21 cellular contexts compared by ENCODE assay signal in genomic region chr7:23430902-23431259, GRCh38. TPM values are rescaled to one million over a fixed set of nuclear protein-coding genes. Genes with fewer than 3 reads are reported as not detected.
DNase-seq lines count a peak whose midpoint lies in the region; ATAC-seq, FAIRE-seq and TF ChIP-seq lines count a peak whose summit lies in the region.
"Had no signal": no experiment of that assay in that cellular context is flagged by ENCODE, and none has a peak within 500 bp of the region (broad histone marks: within the 10 kb centered on the region; RNA-seq: fewer than 3 reads in every experiment).

No MANE protein-coding gene starts in this region.

- H3K36me3 Mint-ChIP-seq in Calu3 (ENCODE audit: insufficient read depth, unreplicated experiment) (peaks cover 28% of the 10 kb centered on the region), nephron progenitor cell (ENCODE audit: low read depth) (peaks cover 14% of the 10 kb centered on the region)
- H3K36me3 Mint-ChIP-seq: activated CD8-positive, alpha-beta memory T cell treated with anti-CD3 and anti-CD28 coated beads, Interleukin-2, amount 10 ng/mL, durations not matched to agents 7 days and 5 days; activated naive CD4-positive, alpha-beta T cell treated with anti-CD3 and anti-CD28 coated beads, Interleukin-2, amount 50 U/mL, for 24 hours; memory B cell; naive thymus-derived CD4-positive, alpha-beta T cell had no signal

- in situ Hi-C loops in K562 (cut with MboI), result no loop called here

- H3K9ac ChIP-seq in K562 (ENCODE audit: insufficient read depth in 1 of 2, low read depth in 2 of 2, low read length in 2 of 2), result peak overlapping the region in 1 of 2 experiments; percentile 40; a peak in 2 of 4 replicates

- peaks cover 23% of the 10 kb centered on the region for H4K20me1 ChIP-seq in K562 (replicated peaks; ENCODE audit: control insufficient read depth, insufficient read depth, low read length)

- no peaks in the 10 kb centered on the region for H3K9me3 Mint-ChIP-seq in Calu3 (ENCODE audit: low read depth, unreplicated experiment)
- no peaks in the 10 kb centered on the region for H3K9me3 Mint-ChIP-seq in nephron progenitor cell
- H3K9me3 Mint-ChIP-seq: activated naive CD4-positive, alpha-beta T cell treated with anti-CD3 and anti-CD28 coated beads, Interleukin-2, amount 50 U/mL, for 24 hours; memory B cell; naive thymus-derived CD4-positive, alpha-beta T cell had no signal

- H3K4me1 Mint-ChIP-seq in Calu3 (ENCODE audit: low read depth, unreplicated experiment), result peaks cover 62% of the 10 kb centered on the region
- peaks cover 33% of the 10 kb centered on the region for H3K4me1 Mint-ChIP-seq in nephron progenitor cell
- H3K4me1 Mint-ChIP-seq: activated CD8-positive, alpha-beta memory T cell treated with anti-CD3 and anti-CD28 coated beads, Interleukin-2, amount 10 ng/mL, durations not matched to agents 7 days and 5 days; memory B cell; naive thymus-derived CD4-positive, alpha-beta T cell; T-helper 17 cell had no signal

- CTCF ChIA-PET in Calu3 (lab: Charles Lee), result interaction anchor here (2.4 to 3.3 kb wide), 3 partner anchors 32 to 158 kb away, joined by 9 to 19 read pairs (median 14); no protein-coding TSS in a partner anchor
- CTCF ChIA-PET in K562 (lab: Yijun Ruan, JAX; ENCODE audit: low intra/inter-chr PET ratio), result interaction anchor here (0.6 to 3.0 kb wide), 2 partner anchors 90 to 115 kb away, joined by 4 to 28 read pairs; no protein-coding TSS in a partner anchor

- BruUV-seq in Calu3 (replicated peaks; lab: Mats Ljungman, UMichigan) (no TSS peak), K562 (replicated peaks; lab: Mats Ljungman, UMichigan) (no TSS peak)

- H3K27me3 ChIP-seq in MG63 (no peaks in the 10 kb centered on the region), K562 (ENCODE audit: control insufficient read depth in 2 of 2, insufficient read depth in 2 of 2, low read length in 2 of 2) (no peaks in the 10 kb centered on the region), tibial nerve (no peaks in the 10 kb centered on the region)
- H3K27me3 ChIP-seq: ascending aorta, uterus had no signal

- TF ChIP-seq CTCF in Calu3 (IDR thresholded peaks at IDR 0.05; ENCODE audit: unreplicated experiment) (no peak), K562 (IDR thresholded peaks at IDR 0.05 in 2 of 3, conservative IDR thresholded peaks at IDR 0.05 in 1 of 3; ENCODE audit: insufficient read depth in 2 of 3, low read depth in 1 of 3, low read length in 3 of 3) (no peak), nephron progenitor cell (IDR thresholded peaks at IDR 0.05) (no peak), tibial nerve (IDR thresholded peaks at IDR 0.05) (no peak)

- POLR2A ChIA-PET in K562 (lab: Yijun Ruan, JAX), result interaction anchor here (0.9 to 1.5 kb wide), 5 partner anchors 10 to 98 kb away, joined by 3 to 4 read pairs (median 3); no protein-coding TSS in a partner anchor

- TF ChIP-seq POLR2A in K562 (conservative IDR thresholded peaks at IDR 0.05), result no peak
- TF ChIP-seq POLR2A in erythroblast (IDR thresholded peaks at IDR 0.05; ENCODE audit: low read length), result no peak
- no peak for TF ChIP-seq POLR2A in tibial nerve (IDR thresholded peaks at IDR 0.05)

- H3K79me2 ChIP-seq in K562 (ENCODE audit: control insufficient read depth, insufficient read depth, low read length), result peaks cover 87% of the 10 kb centered on the region

- H3K4me3 Mint-ChIP-seq in Calu3 (ENCODE audit: low read depth, unreplicated experiment) (peak overlapping the region; percentile 27), nephron progenitor cell (no peak overlapping the region)
- H3K4me3 Mint-ChIP-seq: activated CD8-positive, alpha-beta memory T cell treated with anti-CD3 and anti-CD28 coated beads, Interleukin-2, amount 10 ng/mL, durations not matched to agents 7 days and 5 days; activated naive CD4-positive, alpha-beta T cell treated with anti-CD3 and anti-CD28 coated beads, Interleukin-2, amount 50 U/mL, for 24 hours; memory B cell; naive thymus-derived CD4-positive, alpha-beta T cell; T-helper 17 cell had no signal

- TF ChIP-seq RAD21 in K562 (CRISPR knock-in tag; conservative IDR thresholded peaks at IDR 0.05 in 1 of 2, IDR thresholded peaks at IDR 0.05 in 1 of 2), result no peak

- H3K27ac Mint-ChIP-seq in Calu3 (ENCODE audit: unreplicated experiment) (peak overlapping the region; percentile 88), nephron progenitor cell (peak overlapping the region; percentile 66)
- H3K27ac Mint-ChIP-seq: activated CD8-positive, alpha-beta memory T cell treated with anti-CD3 and anti-CD28 coated beads, Interleukin-2, amount 10 ng/mL, durations not matched to agents 7 days and 5 days; activated naive CD4-positive, alpha-beta T cell treated with anti-CD3 and anti-CD28 coated beads, Interleukin-2, amount 50 U/mL, for 24 hours; memory B cell; naive thymus-derived CD4-positive, alpha-beta T cell; T-helper 17 cell had no signal

- no peaks in the 10 kb centered on the region for H3K27me3 Mint-ChIP-seq in Calu3 (ENCODE audit: unreplicated experiment)
- H3K27me3 Mint-ChIP-seq in nephron progenitor cell (ENCODE audit: low read depth, poor library complexity), result no peaks in the 10 kb centered on the region

- FAIRE-seq in K562 (lab: Jason Lieb, UNC), result no peak
- FAIRE-seq: pancreas had no signal

- intact Hi-C loops in Calu3 (cut with micrococcal nuclease; ENCODE audit: unreplicated experiment) (loop anchor here (1.0 to 2.0 kb wide), 3 partner anchors 32 to 114 kb away; no protein-coding TSS in a partner anchor), K562 (cut with micrococcal nuclease) (loop anchor here (1.0 to 5.0 kb wide), 5 partner anchors 43 to 159 kb away; partner anchors contain the start of gene TRA2A)

- H3K4me2 ChIP-seq in K562 (ENCODE audit: insufficient read depth, low read length), result peak overlapping the region; percentile 49; the same call in 1 of the 2 replicates

- TF ChIP-seq EP300 in K562 (IDR thresholded peaks at IDR 0.05; ENCODE audit: low read length) (no peak), tibial nerve (IDR thresholded peaks at IDR 0.05) (no peak)

- DNase-seq in Calu3 (no peak), MG63 (no peak), K562 (ENCODE audit: extremely low read depth in 1 of 4, low spot score in 3 of 4) (no peak), nephron progenitor cell (no peak), erythroblast (lab: John Stamatoyannopoulos, UW) (no peak), tibial nerve (ENCODE audit: low spot score in 2 of 2) (no peak), HuH-7 (ENCODE audit: low spot score) (no peak), NCI-H2171 treated with DMSO at 0.1 percent for 48 hours (lab: John Stamatoyannopoulos, UW) (no peak)
- DNase-seq: DMS 273 treated with DMSO at 0.1 percent for 48 hours, KG1, NCI-H187, right cardiac atrium, T-helper 17 cell, uterus had no signal

- H3K27ac ChIP-seq in K562 (ENCODE audit: extremely low read depth, low read depth, low read length), result peak overlapping the region; percentile 41
- H3K27ac ChIP-seq in tibial nerve, result no peak overlapping the region
- H3K27ac ChIP-seq: ascending aorta, esophagus muscularis mucosa, pancreas, uterus had no signal

- H3K36me3 ChIP-seq in MG63 (peaks cover 14% of the 10 kb centered on the region), K562 (ENCODE audit: control insufficient read depth, insufficient read depth, low read length) (peaks cover 11% of the 10 kb centered on the region; the same call in 1 of the 3 replicates), tibial nerve (no peaks in the 10 kb centered on the region)
- H3K36me3 ChIP-seq: ascending aorta, esophagus muscularis mucosa, pancreas, uterus had no signal

- no peak overlapping the region for H2AFZ ChIP-seq in K562 (ENCODE audit: low read depth, low read length)

- no peak for ATAC-seq in K562
- ATAC-seq: naive thymus-derived CD4-positive, alpha-beta T cell; right cardiac atrium; T-helper 17 cell had no signal

- no peaks in the 10 kb centered on the region for H3K9me1 ChIP-seq in K562 (ENCODE audit: control insufficient read depth, insufficient read depth, low read length)

- peaks cover 14 to 52% of the 10 kb centered on the region in 2 experiments; a peak in 4 of 5 replicates for H3K4me1 ChIP-seq in K562 (replicated peaks in 1 of 2; ENCODE audit: control insufficient read depth in 2 of 2, insufficient read depth in 2 of 2, low read length in 2 of 2)
- H3K4me1 ChIP-seq in tibial nerve, result no peaks in the 10 kb centered on the region
- H3K4me1 ChIP-seq: ascending aorta, esophagus muscularis mucosa, pancreas, uterus had no signal

- no peaks in the 10 kb centered on the region for H3K9me3 ChIP-seq in MG63
- H3K9me3 ChIP-seq in K562 (replicated peaks; ENCODE audit: control insufficient read depth, insufficient read depth, low read depth, low read length), result no peaks in the 10 kb centered on the region
- H3K9me3 ChIP-seq in tibial nerve, result no peaks in the 10 kb centered on the region
- H3K9me3 ChIP-seq: ascending aorta, esophagus muscularis mucosa, pancreas, uterus had no signal

- 29% methylated on average over 4 of the region's 4 CpGs for WGBS in K562 (ENCODE audit: insufficient coverage, low coverage, missing lambda C conversion rate)
- WGBS in tibial nerve, 2 donors, result 74 to 79% methylated on average over 4 of the region's 4 CpGs

- peak overlapping the region; percentile 11; the same call in 1 of the 2 replicates for H3K4me3 ChIP-seq in MG63
- no peak overlapping the region for H3K4me3 ChIP-seq in K562
- no peak overlapping the region for H3K4me3 ChIP-seq in tibial nerve
- H3K4me3 ChIP-seq: ascending aorta, esophagus muscularis mucosa, pancreas, uterus had no signal

TF ChIP-seq in K562, 482 proteins besides CTCF, POLR2A, EP300 and RAD21 (continues in another document):
- TF ChIP-seq EP400 (IDR thresholded peaks at IDR 0.05), result peak; percentile 25; the same call in 1 of the 2 replicates

RNA-seq across cellular contexts. Expression of gene IGF2BP3, which starts 39.4 kb away (rescaled TPM):
- total RNA-seq in Calu3 (2022) (111 and 114 TPM in 2 replicates), K562 (2014; rRNA removed) (46.0 and 49.5 TPM in 2 replicates), K562 (2014; rRNA removed; fragmentation: Illumina TruSeq; extraction: Trizol) (79.0 and 82.8 TPM in 2 replicates), K562 (2015; rRNA removed; fragmentation: Illumina TruSeq; extraction: Trizol) (62.9 and 71.4 TPM in 2 replicates), K562 (2021) (61.2 and 62.9 TPM in 2 replicates), tibial nerve (under 1 TPM in 3 of 4 donors, not detected in 1; 0.21 to 0.90 (median 0.59) TPM)
- total RNA-seq in MG63 (2014; rRNA removed; shearing (Covaris generic); ENCODE audit: low replicate concordance), result 51.8 and 80.7 TPM in 2 replicates
- 95.3 and 272 TPM in 2 replicates for total RNA-seq in K562 (2011; cell fraction: chromatin; rRNA removed; ENCODE audit: low replicate concordance)
- 53.0 and 62.1 TPM in 2 replicates for total RNA-seq in K562 (2011; cell fraction: nucleolus; rRNA removed)
- 111 and 181 TPM in 2 replicates for total RNA-seq in K562 (2011; cell fraction: nucleoplasm; rRNA removed)
- polyA plus RNA-seq in K562 (2011; rRNA removed) (53.2 and 61.4 TPM in 2 replicates), K562 (2014; fragmentation: Illumina TruSeq; extraction: Trizol) (67.9 and 88.1 TPM in 2 replicates), K562 (2014; fragmentation: Nextera tagmentation; extraction: Ambion mirVana) (1 to 10 TPM; 8.4 to 8.5 TPM), K562 (2014; rRNA removed) (45.3 and 55.8 TPM in 2 replicates)
- 34.6 and 39.6 TPM in 2 replicates for polyA plus RNA-seq in K562 (2011; cell fraction: cytosol; rRNA removed)
- 46.4 and 48.8 TPM in 2 replicates for polyA plus RNA-seq in K562 (2011; cell fraction: nucleus; rRNA removed)
- polyA plus RNA-seq in K562 (2012), result 38.8 and 43.7 TPM in 2 replicates
- polyA minus RNA-seq in K562 (2011; rRNA and poly(A)+ RNA removed), result 92.7 and 97.6 TPM in 2 replicates
- 46.0 and 65.1 TPM in 2 replicates for polyA minus RNA-seq in K562 (2011; cell fraction: cytosol; rRNA and poly(A)+ RNA removed)
- polyA minus RNA-seq in K562 (2011; cell fraction: nucleus; rRNA and poly(A)+ RNA removed), result 38.0 and 61.4 TPM in 2 replicates
- total RNA-seq: ascending aorta had no signal

Comparison
In these comparisons a context has a peak if more than half of its experiments do, and no peak if none do; other contexts are left out.
1. RNA of gene IGF2BP3, which starts 39.4 kb away (total RNA-seq): 111 to 114 TPM in Calu3, 46.0 to 272 TPM in K562 and 51.8 to 80.7 TPM in MG63; 0.21 to 0.90 TPM in tibial nerve; every median in the first group is over 10 times any median in the second.